8 cellular contexts compared by ENCODE assay signal in genomic region chr2:19899853-19900525, GRCh38. TPM values are rescaled to one million over a fixed set of nuclear protein-coding genes. Genes with fewer than 3 reads are reported as not detected.
DNase-seq lines count a peak whose midpoint lies in the region; ATAC-seq and TF ChIP-seq lines count a peak whose summit lies in the region.

No MANE protein-coding gene starts in this region.

- peak overlapping the region; percentile 87 for H3K4me3 Mint-ChIP-seq in chondrocyte (ENCODE audit: unreplicated experiment)
- H3K4me3 Mint-ChIP-seq in nephron progenitor cell, result peak overlapping the region; percentile 93

- ATAC-seq in GM18861 (IDR thresholded peaks at IDR 0.05; ENCODE audit: unreplicated experiment) (peak; percentile 29), esophagus mucosa (no peak)

- H3K36me3 Mint-ChIP-seq in chondrocyte (ENCODE audit: low read depth) (peaks cover 2% of the 10 kb centered on the region), nephron progenitor cell (ENCODE audit: low read depth) (no peaks in the 10 kb centered on the region)

- DNase-seq in ACHN (peak; percentile 33), KBM-7 (peak; percentile 35), chondrocyte (ENCODE audit: low spot score) (no peak), nephron progenitor cell (no peak), COLO668 (lab: John Stamatoyannopoulos, UW; ENCODE audit: unreplicated experiment) (no peak), NCI-H2196 treated with DMSO at 0.1 percent for 48 hours (lab: John Stamatoyannopoulos, UW; ENCODE audit: unreplicated experiment) (no peak)

- H3K27ac Mint-ChIP-seq in chondrocyte (ENCODE audit: unreplicated experiment) (peak overlapping the region; percentile 2), nephron progenitor cell (no peak overlapping the region)

- H3K4me1 Mint-ChIP-seq in chondrocyte (ENCODE audit: low read depth) (peaks cover 48% of the 10 kb centered on the region), nephron progenitor cell (peaks cover 61% of the 10 kb centered on the region)

- no peaks in the 10 kb centered on the region for H3K9me3 Mint-ChIP-seq in chondrocyte (ENCODE audit: low read depth)
- no peaks in the 10 kb centered on the region for H3K9me3 Mint-ChIP-seq in nephron progenitor cell

- in situ Hi-C loops in ACHN (cut with HindIII; ENCODE audit: low pct_ligation_motif_present, low pct_unique_long_range_greater_than_20kb, low sequenced_read_pairs) (no loop called here), KBM-7 (cut with MboI; ENCODE audit: low pct_unique_long_range_greater_than_20kb, low sequenced_read_pairs) (no loop called here)

- H3K27me3 Mint-ChIP-seq in chondrocyte (ENCODE audit: low read depth) (no peaks in the 10 kb centered on the region), nephron progenitor cell (ENCODE audit: low read depth, poor library complexity) (peaks cover 4% of the 10 kb centered on the region)

- no peak for TF ChIP-seq CTCF in chondrocyte (IDR thresholded peaks at IDR 0.05)
- no peak for TF ChIP-seq CTCF in nephron progenitor cell (IDR thresholded peaks at IDR 0.05)

RNA-seq across cellular contexts. Expression of gene TTC32, which starts 1.8 kb away (rescaled TPM):
- 5.8 to 8.0 TPM (median 6.7 TPM) in 3 replicates for total RNA-seq in chondrocyte
- 7.8 TPM for total RNA-seq in esophagus mucosa

Comparison
In these comparisons a context has a peak if more than half of its experiments do, and no peak if none do; other contexts are left out.
1. DNase-seq: peak in ACHN (single experiment) and KBM-7 (single experiment); none in chondrocyte (single experiment), nephron progenitor cell (single experiment), COLO668 (single experiment) and NCI-H2196 treated with DMSO at 0.1 percent for 48 hours (single experiment).